In genomic region chr5:5191906-5192305, GRCh38 we compare ENCODE assay signal across 26 cellular contexts. TPM values are rescaled to one million over a fixed set of nuclear protein-coding genes. Genes with fewer than 3 reads are reported as not detected.
"Had no signal": no experiment of that assay in that cellular context is flagged by ENCODE, and none has a peak within 500 bp of the region (broad histone marks: within the 10 kb centered on the region; RNA-seq: fewer than 3 reads in every experiment).

No MANE protein-coding gene starts in this region.

- H3K4me3 ChIP-seq: ascending aorta, PC-9 had no signal

- H3K9me3 ChIP-seq: ascending aorta had no signal

- FAIRE-seq: bronchial epithelial cell, TTC549 had no signal

- H3K36me3 ChIP-seq: ascending aorta had no signal

- ATAC-seq: activated CD4-positive, alpha-beta T cell treated with anti-CD3 and anti-CD28 coated beads for 36 hours; activated CD8-positive, alpha-beta T cell treated with anti-CD3 and anti-CD28 coated beads, Interleukin-2, amount 10 ng/mL, durations not matched to agents 7 days and 5 days had no signal

- H3K4me2 ChIP-seq: KMS-11, PC-9 had no signal

- H3K27ac ChIP-seq: ascending aorta, KMS-11, PC-9 had no signal

- H3K9ac ChIP-seq: KMS-11 had no signal

- H3K4me1 ChIP-seq: ascending aorta had no signal

- DNase-seq: activated CD4-positive, alpha-beta T cell treated with anti-CD3 and anti-CD28 coated beads for 36 hours; activated CD4-positive, alpha-beta T cell treated with anti-CD3 and anti-CD28 coated beads, Interleukin-2, amount 10 ng/mL, durations not matched to agents 7 days and 5 days; activated CD4-positive, alpha-beta T cell treated with anti-CD3 and anti-CD28 coated beads, Interleukin-2, amount 50 U/mL, for 48 hours; activated CD8-positive, alpha-beta T cell treated with anti-CD3 and anti-CD28 coated beads, Interleukin-2, amount 10 ng/mL, durations not matched to agents 7 days and 5 days; activated gamma-delta T cell; activated naive CD4-positive, alpha-beta T cell treated with Interleukin-2 at 50 U/mL for 16 hours; activated naive CD8-positive, alpha-beta T cell treated with anti-CD3 and anti-CD28 coated beads, Interleukin-2, amount 10 ng/mL, durations not matched to agents 7 days and 5 days; activated T-cell treated with anti-CD3 and anti-CD28 coated beads, Interleukin-2, amount 50 U/mL, for 24 hours; amygdala; caudate nucleus; MM.1S; MV-4-11; NCI-H1092; NCI-H1436 treated with DMSO at 0.1 percent for 48 hours; NCI-H1694 treated with DMSO at 0.1 percent for 48 hours; NCI-H345; NCI-H524 treated with DMSO at 0.1 percent for 48 hours; NK-92 treated with Interleukin-12 subunit alpha and Interleukin-12 subunit beta, amount 100 ng/mL, for 24 hours; PC-9; Right ventricle myocardium superior had no signal

- H3K27me3 ChIP-seq: ascending aorta had no signal

RNA-seq across cellular contexts. Expression of gene ADAMTS16, which starts 51.8 kb away (rescaled TPM):
- total RNA-seq: activated CD4-positive, alpha-beta T cell treated with anti-CD3 and anti-CD28 coated beads for 36 hours; activated CD4-positive, alpha-beta T cell treated with anti-CD3 and anti-CD28 coated beads, Interleukin-2, amount 10 ng/mL, durations not matched to agents 7 days and 5 days; activated CD8-positive, alpha-beta T cell treated with anti-CD3 and anti-CD28 coated beads, Interleukin-2, amount 10 ng/mL, durations not matched to agents 7 days and 5 days; activated naive CD8-positive, alpha-beta T cell treated with anti-CD3 and anti-CD28 coated beads, Interleukin-2, amount 10 ng/mL, durations not matched to agents 7 days and 5 days; activated T-helper 2 cell treated with anti-CD3 and anti-CD28 coated beads, Interferon-gamma antibody, Interleukin-2, Interleukin-4, amounts not matched to agents 10 μg/mL and 5 μg/mL and 100 μg/mL, durations not matched to agents 14 hours and 24 hours and 36 hours; bronchial epithelial cell; NCI-H460 had no signal
